1 cellular context compared by ENCODE assay signal in the genomic region with DNA sequence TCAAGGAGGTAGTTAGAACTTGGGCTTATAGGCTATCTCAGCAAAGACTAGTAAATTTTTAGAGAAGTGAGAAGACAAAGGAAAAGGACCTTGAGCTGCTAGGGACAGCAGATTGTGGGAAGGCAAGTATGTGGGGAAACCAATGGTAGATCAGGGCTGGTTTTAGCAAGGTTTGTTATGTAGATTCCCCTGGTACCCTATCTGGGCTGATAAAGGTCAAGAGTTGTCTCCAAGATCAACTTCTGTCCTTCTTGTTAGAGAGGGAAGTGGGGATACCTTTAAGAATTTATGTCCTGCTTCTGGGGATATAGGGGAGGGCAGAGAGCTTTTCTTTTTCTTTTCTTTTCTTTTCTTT.
TF ChIP-seq lines count a peak whose summit lies in the region.

No MANE protein-coding gene starts in this region.

TF ChIP-seq in GM12891, 5 proteins besides CTCF, POLR2A, EP300 and RAD21:
- 0 out of 2 replicates have a peak, but pooled peaks have one; percentile 27 for TF ChIP-seq SPI1 (IDR thresholded peaks at IDR 0.05; ENCODE audit: low read depth, low read length)
- TF ChIP-seq POU2F2 (IDR thresholded peaks at IDR 0.05; ENCODE audit: low read depth, low read length), result no peak
